Comparison of ENCODE assay signal across 1 cellular context in the genomic region with DNA sequence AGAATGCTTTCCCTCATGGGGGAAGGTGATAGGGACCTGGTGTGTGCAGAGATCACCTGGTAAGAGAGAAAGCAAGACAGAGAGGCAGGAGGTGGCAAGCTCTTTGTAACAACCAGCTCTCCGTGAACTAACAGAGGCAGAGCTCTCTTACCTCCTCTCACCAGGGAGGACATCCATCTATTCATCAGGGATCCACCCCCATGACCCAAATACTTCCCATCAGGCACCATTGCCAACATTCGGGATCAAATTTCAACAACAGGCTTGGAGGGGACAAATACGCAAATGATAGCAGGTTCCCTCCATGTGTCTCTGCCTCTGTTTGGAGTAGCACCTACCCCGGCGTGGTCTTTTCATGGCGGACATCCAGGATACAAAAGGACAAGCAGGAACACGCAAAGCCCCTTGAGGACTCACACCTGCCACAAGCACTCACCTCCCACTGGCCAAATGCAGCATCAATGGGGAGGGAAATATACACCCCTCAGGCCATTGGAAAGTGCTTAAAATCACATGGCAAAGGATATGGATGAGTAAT.
TF ChIP-seq lines count a peak whose summit lies in the region.

No MANE protein-coding gene starts in this region.

TF ChIP-seq in H1, 55 proteins besides CTCF, POLR2A, EP300 and RAD21:
- TF ChIP-seq NRF1 (IDR thresholded peaks at IDR 0.05; ENCODE audit: low read depth, low read length): no peak
- no peak for TF ChIP-seq CREB1 (IDR thresholded peaks at IDR 0.05)
- TF ChIP-seq SUZ12 (IDR thresholded peaks at IDR 0.05; ENCODE audit: low read length): no peak
- TF ChIP-seq EGR1 (IDR thresholded peaks at IDR 0.05; ENCODE audit: borderline replicate concordance, low read depth, low read length): no peak
